22 cellular contexts compared by ENCODE assay signal in genomic region chr16:7921360-7921759, GRCh38.
DNase-seq lines count a peak whose midpoint lies in the region; ATAC-seq and TF ChIP-seq lines count a peak whose summit lies in the region.
"Had no signal": no experiment of that assay in that cellular context is flagged by ENCODE, and none has a peak within 500 bp of the region (broad histone marks: within the 10 kb centered on the region; RNA-seq: fewer than 3 reads in every experiment).

No MANE protein-coding gene starts in this region.

- H3K4me3 ChIP-seq in adrenal gland: no peak overlapping the region
- H3K4me3 ChIP-seq: heart right ventricle had no signal

- H3K27ac ChIP-seq in adrenal gland: no peak overlapping the region
- H3K27ac ChIP-seq: heart right ventricle, KMS-11 had no signal

- no peaks in the 10 kb centered on the region for H3K27me3 ChIP-seq in adrenal gland

- no peaks in the 10 kb centered on the region for H3K9me3 ChIP-seq in adrenal gland (replicated peaks in 1 of 3)

- H3K36me3 ChIP-seq in adrenal gland (replicated peaks in 1 of 2): no peaks in the 10 kb centered on the region
- H3K36me3 ChIP-seq: heart right ventricle had no signal

- no peak for TF ChIP-seq CTCF in adrenal gland (IDR thresholded peaks at IDR 0.05)

- no peak for TF ChIP-seq POLR2A in adrenal gland (IDR thresholded peaks at IDR 0.05)

- DNase-seq in D341Med (ENCODE audit: low spot score): peak; percentile 53
- peak; percentile 26 for DNase-seq in HT1080 (ENCODE audit: low read depth)
- DNase-seq in SW480 (ENCODE audit: low spot score): peak; percentile 8
- peak; percentile 8 for DNase-seq in medulla oblongata (ENCODE audit: extremely low spot score)
- DNase-seq in activated CD4-positive, CD25-positive, alpha-beta regulatory T cell treated with anti-CD3 and anti-CD28 coated beads, Interleukin-2, amount 50 U/mL, for 72 hours: no peak
- no peak for DNase-seq in cortex of kidney (lab: John Stamatoyannopoulos, UW)
- DNase-seq in adrenal gland: no peak
- DNase-seq: activated CD4-positive, alpha-beta T cell treated with anti-CD3 and anti-CD28 coated beads, Interleukin-2, amount 50 U/mL, for 4 hours; activated gamma-delta T cell; dermis blood vessel endothelial cell; DMS 273 treated with DMSO at 0.1 percent for 48 hours; GDM1; heart right ventricle; islet precursor cell; mammary epithelial cell; naive B cell; NCI-H1092; NCI-H510A treated with DMSO at 0.1 percent for 48 hours; T-helper 17 cell had no signal

- 54 to 59% (median 56%) methylated on average over 4 of the region's 4 CpGs for WGBS in adrenal gland, 4 donors

- intact Hi-C loops in adrenal gland (cut with DNase I): no loop called here

- no peaks in the 10 kb centered on the region for H3K4me1 ChIP-seq in adrenal gland (replicated peaks in 1 of 2)
- H3K4me1 ChIP-seq: heart right ventricle had no signal

- ATAC-seq in GM21619 (IDR thresholded peaks at IDR 0.05; ENCODE audit: unreplicated experiment): no peak
- ATAC-seq: heart right ventricle; stimulated activated memory B cell treated with anti-CD40 and anti-IgM and Interleukin-4, amounts not matched to agents 10 μg/mL and 1 μg/mL and 100 μg/mL, for 72 hours; T-helper 17 cell had no signal

Comparison
In these comparisons a context has a peak if more than half of its experiments do, and no peak if none do; other contexts are left out.
1. DNase-seq: peak in D341Med (single experiment), HT1080 (single experiment), SW480 (single experiment) and medulla oblongata (single experiment); none in activated CD4-positive, CD25-positive, alpha-beta regulatory T cell treated with anti-CD3 and anti-CD28 coated beads, Interleukin-2, amount 50 U/mL, for 72 hours (single experiment), cortex of kidney (single experiment) and adrenal gland (0 of 7).